ENCODE assay signal across 8 cellular contexts in the genomic region with DNA sequence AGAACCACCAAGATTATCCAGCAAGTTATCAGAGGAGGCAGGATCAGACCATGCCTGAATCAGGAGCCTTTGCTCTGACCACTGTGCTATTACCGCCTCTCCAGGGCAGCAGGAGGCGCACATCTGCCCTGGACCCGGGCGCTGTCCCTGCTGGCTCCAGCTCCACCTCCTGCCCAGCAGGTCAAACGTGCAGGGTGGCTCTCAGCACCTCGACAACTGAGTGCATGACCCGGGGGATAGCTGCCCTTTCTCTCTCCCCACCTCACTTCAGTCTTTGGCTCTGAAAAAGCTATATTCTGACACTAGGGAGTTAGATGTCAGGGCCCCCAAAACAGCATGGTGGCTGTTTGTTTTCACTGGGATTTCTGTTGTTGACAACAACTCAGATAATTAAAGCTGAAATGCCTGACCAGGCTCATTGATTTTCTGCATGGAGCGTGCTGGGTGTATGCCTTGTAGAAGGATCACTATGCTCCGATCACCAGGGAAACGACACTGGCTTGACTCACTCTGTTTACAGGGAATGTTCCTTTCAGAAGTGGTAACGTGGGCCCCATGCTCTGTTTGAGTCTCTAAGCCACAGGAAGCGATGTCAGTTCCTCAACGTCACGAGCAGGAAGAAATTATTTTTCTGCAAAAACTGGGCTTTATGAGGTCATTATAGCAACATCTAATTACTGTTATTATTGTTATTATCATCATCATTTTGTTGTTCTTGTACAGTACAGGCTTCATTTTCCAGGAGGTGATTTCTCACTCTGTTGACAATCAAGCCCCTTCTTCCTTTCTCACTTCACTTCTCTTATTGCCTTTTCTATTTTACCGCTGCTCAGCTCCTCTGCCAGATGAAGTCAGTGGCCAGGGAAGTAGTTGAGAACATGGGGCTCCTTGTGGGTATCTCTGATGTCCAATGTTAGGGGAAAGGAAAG.
DNase-seq lines count a peak whose midpoint lies in the region; ATAC-seq and TF ChIP-seq lines count a peak whose summit lies in the region.

No MANE protein-coding gene starts in this region.

- H3K4ac ChIP-seq in IMR-90 (ENCODE audit: low read depth, low read length), result peak overlapping the region; percentile 90

- H3K27me3 Mint-ChIP-seq in progenitor cell of endocrine pancreas, result no peaks in the 10 kb centered on the region

- CTCF ChIA-PET in BJ (lab: Yijun Ruan, JAX), result interaction anchor here (1.3 to 3.6 kb wide), 3 partner anchors 10 to 26 kb away, joined by 3 to 25 read pairs (median 4); no protein-coding TSS in a partner anchor
- CTCF ChIA-PET in IMR-90 (lab: Yijun Ruan, JAX), result interaction anchor here (0.7 to 1.4 kb wide), 4 partner anchors 11 to 130 kb away, joined by 3 read pairs; a partner anchor contains a TSS

- no peaks in the 10 kb centered on the region for H3K27me3 ChIP-seq in BJ (ENCODE audit: control insufficient read depth, insufficient read depth, low read length)
- H3K27me3 ChIP-seq in IMR-90 (ENCODE audit: control insufficient read depth, insufficient read depth, low read length), result no peaks in the 10 kb centered on the region
- no peaks in the 10 kb centered on the region for H3K27me3 ChIP-seq in cardiac muscle cell

- 0 out of 2 replicates have a peak overlapping the region, but pooled peaks have one; percentile 42 for H4K91ac ChIP-seq in IMR-90 (ENCODE audit: insufficient read depth, low read depth, low read length)

- ATAC-seq in IMR-90 (ENCODE audit: low read depth) (peak; percentile 96), GM18498 (IDR thresholded peaks at IDR 0.05; ENCODE audit: unreplicated experiment) (no peak)

- no peak overlapping the region for H3K9ac ChIP-seq in IMR-90 (ENCODE audit: low read depth, low read length)

- POLR2A ChIA-PET in BJ (lab: Charles Lee), result no interaction called here
- POLR2A ChIA-PET in IMR-90 (lab: Charles Lee; ENCODE audit: unreplicated experiment), result no interaction called here

- H2BK15ac ChIP-seq in IMR-90 (ENCODE audit: low read depth, low read length), result peak overlapping the region; percentile 74

- H3K79me1 ChIP-seq in IMR-90 (ENCODE audit: low read depth in 1 of 2, low read length in 2 of 2), result peaks cover 0 to 6% of the 10 kb centered on the region in 2 experiments; a peak in 1 of 4 replicates

- peak; percentile 43 for TF ChIP-seq CTCF in BJ (IDR thresholded peaks at IDR 0.05; ENCODE audit: insufficient read depth, low read depth, low read length)
- TF ChIP-seq CTCF in IMR-90 (conservative IDR thresholded peaks at IDR 0.05; ENCODE audit: low read depth, low read length), result peak; percentile 33
- TF ChIP-seq CTCF in cardiac muscle cell (IDR thresholded peaks at IDR 0.05; ENCODE audit: low read depth, low read length), result peak; percentile 49
- TF ChIP-seq CTCF in progenitor cell of endocrine pancreas (IDR thresholded peaks at IDR 0.05; ENCODE audit: unreplicated experiment), result peak; percentile 62

- 30% methylated on average over 4 of the region's 15 CpGs; no CpG with 5 or more reads in 1 of the 2 experiments for WGBS in IMR-90 (ENCODE audit: extremely low coverage in 2 of 2, insufficient read length in 1 of 2), 2 experiments
- WGBS in adipose tissue, 3 donors, result 12 to 30% (median 19%) methylated on average over 15 of the region's 15 CpGs
- 16% methylated on average over 15 of the region's 15 CpGs for WGBS in urinary bladder

- H3K4me2 ChIP-seq in IMR-90 (ENCODE audit: low read depth, low read length), result peak overlapping the region; percentile 33

- in situ Hi-C loops in IMR-90 (cut with MboI; ENCODE audit: low sequenced_read_pairs), result no loop called here

- H3K9me3 Mint-ChIP-seq in progenitor cell of endocrine pancreas (ENCODE audit: low read depth), result no peaks in the 10 kb centered on the region

- dilution Hi-C loops in IMR-90 (cut with HindIII; ENCODE audit: low sequenced_read_pairs, unreplicated experiment), result no loop called here

- peak overlapping the region; percentile 35 for H2AK9ac ChIP-seq in IMR-90 (replicated peaks; ENCODE audit: low read depth, low read length, poor library complexity)

- peak overlapping the region; percentile 83 for H2BK120ac ChIP-seq in IMR-90 (ENCODE audit: low read depth, low read length)

- peak overlapping the region; percentile 57; the same call in 1 of the 2 replicates for H3K23ac ChIP-seq in IMR-90 (ENCODE audit: low read depth, low read length)

- H3K14ac ChIP-seq in IMR-90 (replicated peaks; ENCODE audit: low read depth, low read length), result peak overlapping the region; percentile 75

- peak overlapping the region; percentile 79 for H2AFZ ChIP-seq in IMR-90 (replicated peaks; ENCODE audit: low read length, poor library complexity)

- peak overlapping the region in 1 of 2 experiments; percentile 87; a peak in 2 of 4 replicates for H4K8ac ChIP-seq in IMR-90 (ENCODE audit: low read depth in 2 of 2, low read length in 2 of 2)

- H3K4me3 ChIP-seq in BJ (ENCODE audit: low read depth, low read length), result no peak overlapping the region
- H3K4me3 ChIP-seq in IMR-90 (ENCODE audit: insufficient read depth, low read depth, low read length), result no peak overlapping the region
- no peak overlapping the region for H3K4me3 ChIP-seq in cardiac muscle cell
- H3K4me3 ChIP-seq in urinary bladder (ENCODE audit: low read depth, low read length), result no peak overlapping the region

- BruUV-seq in IMR-90 (replicated peaks; lab: Mats Ljungman, UMichigan), result no TSS peak

- H4K20me1 ChIP-seq in IMR-90 (ENCODE audit: insufficient read depth, low read length), result no peaks in the 10 kb centered on the region

- H3K18ac ChIP-seq in IMR-90 (ENCODE audit: low read depth, low read length), result peak overlapping the region; percentile 77; the same call in 1 of the 2 replicates

- DNase-seq in BJ (ENCODE audit: low read depth) (peak; percentile 81), IMR-90 (peak; percentile 98), SKM-1 treated with dmso at 0.1 percent for 144 hours (lab: John Stamatoyannopoulos, UW; ENCODE audit: unreplicated experiment) (peak; percentile 70), cardiac muscle cell (ENCODE audit: low read depth in 1 of 2, low spot score in 1 of 2) (peak; percentile 52 to 97), progenitor cell of endocrine pancreas (ENCODE audit: low spot score, unreplicated experiment) (peak; percentile 44)

- no peaks in the 10 kb centered on the region for H3K36me3 Mint-ChIP-seq in progenitor cell of endocrine pancreas (ENCODE audit: insufficient read depth)

- H3K36me3 ChIP-seq in BJ (ENCODE audit: control insufficient read depth, insufficient read depth, low read length), result no peaks in the 10 kb centered on the region
- no peaks in the 10 kb centered on the region for H3K36me3 ChIP-seq in IMR-90 (ENCODE audit: control insufficient read depth, insufficient read depth, low read length)
- no peaks in the 10 kb centered on the region for H3K36me3 ChIP-seq in cardiac muscle cell
- H3K36me3 ChIP-seq in urinary bladder (ENCODE audit: insufficient read depth), result no peaks in the 10 kb centered on the region

- H3K27ac ChIP-seq in IMR-90 (ENCODE audit: insufficient read depth, low read length), result peak overlapping the region; percentile 74
- peak overlapping the region; percentile 7 for H3K27ac ChIP-seq in adipose tissue (ENCODE audit: low read depth, low read length)
- H3K27ac ChIP-seq in cardiac muscle cell, result peak overlapping the region; percentile 52
- H3K27ac ChIP-seq in urinary bladder (ENCODE audit: low read depth), result peak overlapping the region; percentile 93

- peaks cover 33% of the 10 kb centered on the region for H3K4me1 Mint-ChIP-seq in progenitor cell of endocrine pancreas (ENCODE audit: low read depth)

- H3K4me1 ChIP-seq in IMR-90 (ENCODE audit: control insufficient read depth, insufficient read depth, low read length), result peaks cover 21% of the 10 kb centered on the region
- peaks cover 35% of the 10 kb centered on the region for H3K4me1 ChIP-seq in cardiac muscle cell (ENCODE audit: low read depth)
- no peaks in the 10 kb centered on the region for H3K4me1 ChIP-seq in urinary bladder (ENCODE audit: insufficient read depth)

- peak overlapping the region; percentile 44 for H3K4me3 Mint-ChIP-seq in progenitor cell of endocrine pancreas (ENCODE audit: low read depth)

- intact Hi-C loops in IMR-90 (cut with micrococcal nuclease), result no loop called here

- H3K9me1 ChIP-seq in IMR-90 (ENCODE audit: insufficient read depth, low read length), result peaks cover 12% of the 10 kb centered on the region

- H3K56ac ChIP-seq in IMR-90 (ENCODE audit: extremely low read depth, insufficient read depth, low read length), result peak overlapping the region; percentile 44; the same call in 1 of the 2 replicates

- peak overlapping the region; percentile 86 for H2BK5ac ChIP-seq in IMR-90 (ENCODE audit: low read depth, low read length, poor library complexity, severe bottlenecking)

- H3K27ac Mint-ChIP-seq in progenitor cell of endocrine pancreas, result peak overlapping the region; percentile 93

- H2AK5ac ChIP-seq in IMR-90 (ENCODE audit: low read depth, low read length), result peak overlapping the region; percentile 39

- peak overlapping the region; percentile 88 for H2BK20ac ChIP-seq in IMR-90 (ENCODE audit: low read depth, low read length)

- H3K9me3 ChIP-seq in IMR-90 (ENCODE audit: control insufficient read depth, insufficient read depth, low read length) (no peaks in the 10 kb centered on the region), cardiac muscle cell (ENCODE audit: low read depth) (no peaks in the 10 kb centered on the region)

- 0 out of 2 replicates have a peak, but pooled peaks have one; percentile 24 for TF ChIP-seq POLR2A in IMR-90 (IDR thresholded peaks at IDR 0.05; ENCODE audit: low read depth, low read length)

- TF ChIP-seq RAD21 in IMR-90 (IDR thresholded peaks at IDR 0.05; ENCODE audit: low read length), result peak; percentile 32

- H4K5ac ChIP-seq in IMR-90 (ENCODE audit: low read depth, low read length), result peak overlapping the region; percentile 70

TF ChIP-seq in IMR-90, 13 proteins besides CTCF, POLR2A, EP300 and RAD21:
- peak; percentile 93 for TF ChIP-seq MXI1 (IDR thresholded peaks at IDR 0.05; ENCODE audit: borderline replicate concordance, low read depth, low read length)
- peak; percentile 64; the same call in 1 of the 2 replicates for TF ChIP-seq BHLHE40 (IDR thresholded peaks at IDR 0.05; ENCODE audit: low read depth, low read length)
- no peak for TF ChIP-seq RCOR1 (IDR thresholded peaks at IDR 0.05; ENCODE audit: insufficient replicate concordance, low read length)
- TF ChIP-seq FOS (IDR thresholded peaks at IDR 0.05; ENCODE audit: low read depth, low read length), result peak; percentile 70
- TF ChIP-seq, protein P1, sequence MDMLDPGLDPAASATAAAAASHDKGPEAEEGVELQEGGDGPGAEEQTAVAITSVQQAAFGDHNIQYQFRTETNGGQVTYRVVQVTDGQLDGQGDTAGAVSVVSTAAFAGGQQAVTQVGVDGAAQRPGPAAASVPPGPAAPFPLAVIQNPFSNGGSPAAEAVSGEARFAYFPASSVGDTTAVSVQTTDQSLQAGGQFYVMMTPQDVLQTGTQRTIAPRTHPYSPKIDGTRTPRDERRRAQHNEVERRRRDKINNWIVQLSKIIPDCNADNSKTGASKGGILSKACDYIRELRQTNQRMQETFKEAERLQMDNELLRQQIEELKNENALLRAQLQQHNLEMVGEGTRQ (IDR thresholded peaks at IDR 0.05; ENCODE audit: low read depth, low read length), result peak; percentile 61
- TF ChIP-seq SMC3 (IDR thresholded peaks at IDR 0.05; ENCODE audit: low read depth, low read length), result peak; percentile 35

Comparison
In these comparisons a context has a peak if more than half of its experiments do, and no peak if none do; other contexts are left out.
1. DNase-seq: peak in every context shown above with its lines; median percentile 98 in IMR-90; 81 in BJ; 74 in cardiac muscle cell; 70 in SKM-1 treated with dmso at 0.1 percent for 144 hours; 44 in progenitor cell of endocrine pancreas.
2. H3K27ac ChIP-seq: peak in every context shown above with its lines; median percentile 93 in urinary bladder; 74 in IMR-90; 52 in cardiac muscle cell; 7 in adipose tissue.